Comparison of ENCODE assay signal across 8 cellular contexts in the genomic region with DNA sequence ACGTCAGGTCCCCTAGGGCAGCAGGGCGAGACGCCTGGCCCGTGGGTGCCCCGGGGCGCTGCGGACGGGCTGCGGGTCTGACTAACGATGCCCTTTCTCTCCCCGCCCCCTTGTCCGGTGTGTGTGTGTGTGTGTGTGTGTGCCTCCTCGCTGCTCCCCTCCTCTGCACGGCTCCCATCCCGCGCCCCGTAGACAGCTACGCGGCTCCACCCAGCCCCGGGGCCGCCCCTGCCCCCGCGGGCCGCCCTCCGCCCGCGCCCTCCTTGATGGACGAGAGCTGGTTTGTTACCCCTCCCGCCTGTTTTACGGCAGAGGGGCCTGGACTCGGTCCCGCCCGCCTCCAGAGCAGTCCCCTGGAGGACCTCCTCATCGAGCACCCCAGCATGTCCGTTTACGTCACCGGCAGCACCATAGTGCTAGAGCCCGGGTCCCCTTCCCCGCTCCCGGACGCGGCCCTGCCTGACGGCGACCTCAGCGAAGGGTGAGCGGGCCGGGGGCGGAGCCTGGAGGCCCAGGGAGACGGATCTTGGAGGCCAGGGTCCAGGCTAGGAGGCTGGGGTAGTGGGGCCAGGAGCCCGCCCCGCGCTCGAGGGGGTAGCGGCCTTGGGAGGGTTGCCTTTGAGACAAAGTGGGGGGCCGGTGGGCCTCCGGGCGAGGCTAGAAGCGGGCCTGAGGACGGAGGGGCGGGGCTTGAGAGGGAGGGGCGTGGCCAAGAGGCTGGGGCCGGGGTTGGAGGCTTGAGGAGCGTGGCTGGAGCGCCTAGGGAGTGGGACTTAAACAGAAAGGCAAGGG. TPM values are rescaled to one million over a fixed set of nuclear protein-coding genes. Genes with fewer than 3 reads are reported as not detected.
DNase-seq lines count a peak whose midpoint lies in the region; ATAC-seq and TF ChIP-seq lines count a peak whose summit lies in the region.

No MANE protein-coding gene starts in this region.

- DNase-seq in AG09319 (ENCODE audit: extremely low read depth, low read depth) (peak; percentile 52), NCI-H460 (ENCODE audit: extremely low read depth, low read depth) (peak; percentile 83), memory B cell (ENCODE audit: low spot score in 2 of 2) (peak; percentile 84 to 94)
- peak; percentile 52 to 68 for DNase-seq in activated CD8-positive, alpha-beta memory T cell treated with anti-CD3 and anti-CD28 coated beads for 1 hour (ENCODE audit: extremely low read depth in 1 of 2, low read depth in 1 of 2)
- DNase-seq in effector CD4-positive, alpha-beta T cell: peak; percentile 73
- peak; percentile 68 for DNase-seq in stimulated activated CD8-positive, alpha-beta memory T cell treated with anti-CD3 and anti-CD28 coated beads, Interleukin-12 subunit alpha, Interleukin-12 subunit beta, amount 100 ng/mL, for 4 hours (ENCODE audit: low read depth)

- H3K27ac Mint-ChIP-seq in memory B cell: peak overlapping the region; percentile 93

- peaks cover 20% of the 10 kb centered on the region for H3K4me1 Mint-ChIP-seq in memory B cell

- peak overlapping the region; percentile 86 for H3K4me3 Mint-ChIP-seq in memory B cell

- peak; percentile 53 for ATAC-seq in GM18907 (IDR thresholded peaks at IDR 0.05; ENCODE audit: unreplicated experiment)
- peak; percentile 41 for ATAC-seq in HG03139 (IDR thresholded peaks at IDR 0.05; ENCODE audit: unreplicated experiment)
- peak; percentile 61 for ATAC-seq in memory B cell (ENCODE audit: low read depth)

- peaks cover 4% of the 10 kb centered on the region for H3K36me3 Mint-ChIP-seq in memory B cell

- no peak for TF ChIP-seq CTCF in AG09319 (IDR thresholded peaks at IDR 0.05; ENCODE audit: low read depth, low read length)

- H3K9me3 Mint-ChIP-seq in memory B cell: no peaks in the 10 kb centered on the region

- no peaks in the 10 kb centered on the region for H3K27me3 Mint-ChIP-seq in memory B cell

RNA-seq across cellular contexts. Expression of a gene that starts 5.1 kb away (rescaled TPM):
- total RNA-seq in NCI-H460 (2014; rRNA removed; shearing (Covaris generic)): 2.2 and 2.4 TPM in 2 replicates
- polyA plus RNA-seq in NCI-H460 (2014; cell fraction: nucleus; rRNA removed): 3.1 and 3.3 TPM in 2 replicates

RNA-seq across cellular contexts. Expression of a gene that starts 32.3 kb away (rescaled TPM):
- 34.9 and 38.3 TPM in 2 replicates for total RNA-seq in NCI-H460 (2014; rRNA removed; shearing (Covaris generic))
- 11.4 and 31.7 TPM in 2 replicates for polyA plus RNA-seq in NCI-H460 (2014; cell fraction: nucleus; rRNA removed)

Comparison
In these comparisons a context has a peak if more than half of its experiments do, and no peak if none do; other contexts are left out.
1. Peak in every context shown above with its lines: DNase-seq and ATAC-seq.